ENCODE assay signal across 29 cellular contexts in the genomic region with DNA sequence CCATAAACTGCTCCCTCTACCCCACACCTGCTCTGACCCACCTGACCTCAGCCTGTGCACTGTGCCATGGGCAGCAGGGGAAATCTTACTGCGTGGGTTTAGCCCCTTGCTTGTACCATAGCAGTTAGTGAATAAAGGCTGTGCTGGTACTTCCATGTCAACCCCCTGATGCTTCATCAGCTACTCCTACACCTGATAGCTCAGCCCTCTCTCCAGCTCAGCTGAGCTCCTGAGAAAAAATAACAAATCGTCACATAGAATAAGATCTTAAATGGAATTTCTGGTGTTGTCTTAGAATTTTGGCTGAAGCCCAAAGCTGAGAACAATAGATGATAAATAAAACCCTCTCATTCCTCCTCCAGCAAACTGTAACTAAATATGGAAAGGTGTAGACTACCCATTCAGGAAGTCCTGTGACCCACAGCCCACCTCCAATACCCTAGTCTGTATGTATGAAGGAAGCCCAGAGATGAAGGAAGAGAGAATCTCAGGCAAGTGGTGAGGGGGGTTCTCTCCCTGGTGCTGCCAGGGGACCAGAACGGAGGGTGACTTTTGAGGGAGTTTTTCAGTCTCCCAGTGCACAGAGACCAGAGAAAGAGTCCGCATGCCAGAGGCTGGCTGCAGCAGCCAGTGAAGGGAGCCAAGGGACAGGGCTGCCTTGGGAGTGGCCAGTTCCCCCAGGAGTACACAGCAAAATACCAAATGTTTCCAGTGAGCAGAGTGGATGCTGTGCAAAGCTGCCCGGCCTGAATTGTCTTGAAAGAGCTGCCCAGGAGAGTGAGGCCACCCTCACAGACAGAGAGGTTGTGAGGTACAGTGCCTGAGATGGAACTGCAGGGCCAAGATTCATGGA.
DNase-seq lines count a peak whose midpoint lies in the region; ATAC-seq, FAIRE-seq and TF ChIP-seq lines count a peak whose summit lies in the region.
"Had no signal": no experiment of that assay in that cellular context is flagged by ENCODE, and none has a peak within 500 bp of the region (broad histone marks: within the 10 kb centered on the region; RNA-seq: fewer than 3 reads in every experiment).

No MANE protein-coding gene starts in this region.

- peak overlapping the region; percentile 45 for H4K91ac ChIP-seq in H1 (replicated peaks; ENCODE audit: insufficient read length, low read length)

- H3K56ac ChIP-seq in H1 (replicated peaks; ENCODE audit: insufficient read length, low read depth, low read length), result no peak overlapping the region

- H3K27ac ChIP-seq in H1 (ENCODE audit: low read depth, low read length) (no peak overlapping the region), right cardiac atrium (ENCODE audit: low read length) (no peak overlapping the region), upper lobe of right lung (no peak overlapping the region)
- H3K27ac ChIP-seq: epithelial cell of prostate, foreskin keratinocyte, left lung, Peyer's patch, right lobe of liver, tibial nerve had no signal

- ATAC-seq in right cardiac atrium (peak; percentile 86 to 93), upper lobe of right lung (peak; percentile 23)
- ATAC-seq: activated CD4-positive, alpha-beta T cell treated with anti-CD3 and anti-CD28 coated beads for 36 hours; foreskin keratinocyte; left lung; naive thymus-derived CD8-positive, alpha-beta T cell; right lobe of liver; stimulated activated naive CD8-positive, alpha-beta T cell treated with anti-CD3 and anti-CD28 coated beads, Interleukin-15, amount 100 ng/mL, for 72 hours; T-helper 17 cell had no signal

- WGBS in H1 (ENCODE audit: extremely low coverage in 1 of 2, insufficient coverage in 1 of 2, insufficient read length in 1 of 2, insufficient replicate concordance in 2 of 2, low coverage in 1 of 2, low lambda C conversion rate in 2 of 2, missing lambda C conversion rate in 1 of 2), 2 experiments, result 95% methylated on average over 5 of the region's 5 CpGs; no CpG with 5 or more reads in 1 of the 2 experiments
- WGBS in right cardiac atrium, result 45% methylated on average over 5 of the region's 5 CpGs

- no peak overlapping the region for H3K4me2 ChIP-seq in H1 (ENCODE audit: insufficient read depth in 1 of 2, low read depth in 2 of 2, low read length in 2 of 2)
- H3K4me2 ChIP-seq: SK-N-SH had no signal

- H2AFZ ChIP-seq in H1 (ENCODE audit: low read length), result peak overlapping the region; percentile 64; the same call in 1 of the 2 replicates

- H3K4me1 ChIP-seq in H1 (replicated peaks in 1 of 4; ENCODE audit: control insufficient read depth in 3 of 4, insufficient read depth in 4 of 4, low read length in 3 of 4) (peaks cover 3 to 10% (median 5%) of the 10 kb centered on the region in 4 experiments; a peak in 5 of 7 replicates), right cardiac atrium (ENCODE audit: control insufficient read depth, insufficient read depth, low read length) (peaks cover 13% of the 10 kb centered on the region), upper lobe of right lung (no peaks in the 10 kb centered on the region)
- H3K4me1 ChIP-seq: foreskin keratinocyte, left lung, Peyer's patch, right lobe of liver had no signal

- H3K27me3 ChIP-seq in H1 (replicated peaks in 1 of 4; ENCODE audit: control insufficient read depth in 3 of 4, extremely low read depth in 1 of 4, insufficient read depth in 3 of 4, low read length in 3 of 4) (no peaks in the 10 kb centered on the region; a peak in 2 of 7 replicates), right cardiac atrium (ENCODE audit: control insufficient read depth, insufficient read depth) (no peaks in the 10 kb centered on the region), upper lobe of right lung (no peaks in the 10 kb centered on the region)
- H3K27me3 ChIP-seq: foreskin keratinocyte, left lung, Peyer's patch, right lobe of liver, tibial nerve had no signal

- no peaks in the 10 kb centered on the region for H4K20me1 ChIP-seq in H1 (replicated peaks in 1 of 2; ENCODE audit: control insufficient read depth in 1 of 2, insufficient read depth in 2 of 2, low read length in 2 of 2)

- CTCF ChIA-PET in H1 (lab: Charles Lee; ENCODE audit: partially characterized antibody), result interaction anchor here (1.4 kb wide), 1 partner anchor 13 kb away, joined by 4 read pairs; no protein-coding TSS in a partner anchor

- H3K23me2 ChIP-seq in H1 (ENCODE audit: low read depth, low read length), result no peaks in the 10 kb centered on the region

- no peak for TF ChIP-seq RAD21 in H1 (IDR thresholded peaks at IDR 0.05 in 1 of 2, conservative IDR thresholded peaks at IDR 0.05 in 1 of 2; ENCODE audit: low read depth in 2 of 2, low read length in 2 of 2)

- no peak overlapping the region for H3K23ac ChIP-seq in H1 (ENCODE audit: insufficient read length)

- peak overlapping the region; percentile 45; the same call in 1 of the 2 replicates for H2BK5ac ChIP-seq in H1 (ENCODE audit: low read depth, low read length)

- H3K9ac ChIP-seq in H1 (replicated peaks in 1 of 4; ENCODE audit: extremely low read depth in 1 of 4, low read depth in 3 of 4, low read length in 3 of 4), result no peak overlapping the region
- H3K9ac ChIP-seq: SK-N-SH had no signal

- TF ChIP-seq EP300 in H1 (IDR thresholded peaks at IDR 0.05; ENCODE audit: borderline replicate concordance in 1 of 2, low read depth in 2 of 2, low read length in 2 of 2), result no peak

- no peaks in the 10 kb centered on the region for H3K79me2 ChIP-seq in H1 (ENCODE audit: control insufficient read depth in 1 of 2, insufficient read depth in 2 of 2, low read length in 2 of 2)

- POLR2A ChIA-PET in H1 (lab: Charles Lee; ENCODE audit: partially characterized antibody), result no interaction called here

- DNase-seq in RPMI8226 (peak; percentile 21), H1 (ENCODE audit: low read depth in 1 of 2, low spot score in 2 of 2) (no peak), right cardiac atrium (peak; percentile 31 to 72 (median 56)), upper lobe of right lung (no peak), epidermal melanocyte (ENCODE audit: insufficient read length, low spot score) (no peak), GM20000 (ENCODE audit: low spot score) (no peak)
- no peak for DNase-seq in activated effector memory CD4-positive, alpha-beta T cell treated with anti-CD3 and anti-CD28 coated beads, Interleukin-2, amount 50 U/mL, for 16 hours
- DNase-seq: activated CD4-positive, alpha-beta T cell treated with anti-CD3 and anti-CD28 coated beads for 36 hours; activated naive CD4-positive, alpha-beta T cell treated with anti-CD3 and anti-CD28 coated beads, Interleukin-2, amount 10 ng/mL, durations not matched to agents 7 days and 5 days; activated T-cell treated with anti-CD3 and anti-CD28 coated beads, Interleukin-2, amount 50 U/mL, for 48 hours; amniotic stem cell; CD4-positive, alpha-beta memory T cell; foreskin keratinocyte; hippocampal formation; immature natural killer cell; KBM-7; left lung; midbrain; naive thymus-derived CD8-positive, alpha-beta T cell; NCI-H146; NCI-H2171; NCI-H526; Peyer's patch; right lobe of liver; SK-N-SH; stimulated activated naive CD8-positive, alpha-beta T cell treated with anti-CD3 and anti-CD28 coated beads, Interleukin-15, amount 100 ng/mL, for 72 hours; T-helper 17 cell had no signal

- no peaks in the 10 kb centered on the region for H3K79me1 ChIP-seq in H1 (ENCODE audit: low read depth, low read length)

- peak overlapping the region; percentile 84; the same call in 1 of the 2 replicates for H2BK20ac ChIP-seq in H1 (ENCODE audit: low read length)

- no peak for TF ChIP-seq POLR2A in H1 (IDR thresholded peaks at IDR 0.05; ENCODE audit: control extremely low read depth in 1 of 2, low read depth in 2 of 2, low read length in 2 of 2)

- intact Hi-C loops in right cardiac atrium (cut with DNase I) (no loop called here), upper lobe of right lung (cut with DNase I) (no loop called here)

- peak overlapping the region; percentile 48 for H2BK120ac ChIP-seq in H1 (replicated peaks; ENCODE audit: low read depth, low read length)

- peak overlapping the region; percentile 57 for H3K4ac ChIP-seq in H1 (replicated peaks; ENCODE audit: insufficient read length, low read depth, low read length)

- TF ChIP-seq CTCF in H1 (IDR thresholded peaks at IDR 0.05; ENCODE audit: control extremely low read depth in 1 of 3, insufficient read depth in 1 of 3, low read depth in 1 of 3, low read length in 3 of 3), result no peak
- TF ChIP-seq CTCF in upper lobe of right lung (IDR thresholded peaks at IDR 0.05), result no peak
- TF ChIP-seq CTCF in GM20000 (IDR thresholded peaks at IDR 0.05; ENCODE audit: extremely low read depth, missing control alignments), result no peak

- H4K8ac ChIP-seq in H1 (ENCODE audit: extremely low read depth, insufficient read depth, low read length), result no peak overlapping the region

- H4K5ac ChIP-seq in H1 (ENCODE audit: insufficient read length, low read depth, low read length), result no peak overlapping the region

- peak overlapping the region; percentile 69; the same call in 1 of the 2 replicates for H2BK12ac ChIP-seq in H1 (ENCODE audit: low read depth, low read length)

- no peak for FAIRE-seq in H1 (lab: Jason Lieb, UNC)

- H3K4me3 ChIP-seq in H1 (ENCODE audit: extremely low read depth in 1 of 4, insufficient read depth in 2 of 4, low read depth in 3 of 4, low read length in 4 of 4) (no peak overlapping the region), right cardiac atrium (ENCODE audit: low read length) (no peak overlapping the region), upper lobe of right lung (no peak overlapping the region)
- H3K4me3 ChIP-seq: left lung, Peyer's patch, right lobe of liver, tibial nerve had no signal

- peak overlapping the region; percentile 0; the same call in 1 of the 2 replicates for H2BK15ac ChIP-seq in H1 (ENCODE audit: low read length)

- 0 out of 2 replicates have a peak overlapping the region, but pooled peaks have one; percentile 8 for H3K18ac ChIP-seq in H1 (ENCODE audit: extremely low read depth, low read length)

- H3K36me3 ChIP-seq in H1 (ENCODE audit: control insufficient read depth in 2 of 4, insufficient read depth in 4 of 4, low read length in 3 of 4), result no peaks in the 10 kb centered on the region
- no peaks in the 10 kb centered on the region for H3K36me3 ChIP-seq in upper lobe of right lung
- H3K36me3 ChIP-seq: left lung, Peyer's patch, right lobe of liver, tibial nerve had no signal

- H3K14ac ChIP-seq in H1 (ENCODE audit: insufficient read length), result no peak overlapping the region

- H2AK5ac ChIP-seq in H1 (ENCODE audit: low read depth, low read length), result 0 out of 2 replicates have a peak overlapping the region, but pooled peaks have one; percentile 3

- H3K9me3 ChIP-seq in H1 (ENCODE audit: insufficient read depth in 2 of 2, low read depth in 1 of 2, low read length in 1 of 2) (peaks cover 0 to 5% of the 10 kb centered on the region in 2 experiments; a peak in 2 of 4 replicates), right cardiac atrium (ENCODE audit: control insufficient read depth, low read length) (no peaks in the 10 kb centered on the region), upper lobe of right lung (no peaks in the 10 kb centered on the region)
- H3K9me3 ChIP-seq: left lung, Peyer's patch, right lobe of liver, SK-N-SH, tibial nerve had no signal

TF ChIP-seq in H1, 55 proteins besides CTCF, POLR2A, EP300 and RAD21:
- no peak for TF ChIP-seq RXRA (IDR thresholded peaks at IDR 0.05; ENCODE audit: insufficient read depth, low read depth, low read length)

Comparison
In these comparisons a context has a peak if more than half of its experiments do, and no peak if none do; other contexts are left out.
1. DNase-seq: peak in RPMI8226 (single experiment) and right cardiac atrium (3 of 3); none in H1 (0 of 2), upper lobe of right lung (single experiment), activated effector memory CD4-positive, alpha-beta T cell treated with anti-CD3 and anti-CD28 coated beads, Interleukin-2, amount 50 U/mL, for 16 hours (single experiment), epidermal melanocyte (single experiment) and GM20000 (single experiment).